ENCODE assay signal across 9 cellular contexts in the genomic region with DNA sequence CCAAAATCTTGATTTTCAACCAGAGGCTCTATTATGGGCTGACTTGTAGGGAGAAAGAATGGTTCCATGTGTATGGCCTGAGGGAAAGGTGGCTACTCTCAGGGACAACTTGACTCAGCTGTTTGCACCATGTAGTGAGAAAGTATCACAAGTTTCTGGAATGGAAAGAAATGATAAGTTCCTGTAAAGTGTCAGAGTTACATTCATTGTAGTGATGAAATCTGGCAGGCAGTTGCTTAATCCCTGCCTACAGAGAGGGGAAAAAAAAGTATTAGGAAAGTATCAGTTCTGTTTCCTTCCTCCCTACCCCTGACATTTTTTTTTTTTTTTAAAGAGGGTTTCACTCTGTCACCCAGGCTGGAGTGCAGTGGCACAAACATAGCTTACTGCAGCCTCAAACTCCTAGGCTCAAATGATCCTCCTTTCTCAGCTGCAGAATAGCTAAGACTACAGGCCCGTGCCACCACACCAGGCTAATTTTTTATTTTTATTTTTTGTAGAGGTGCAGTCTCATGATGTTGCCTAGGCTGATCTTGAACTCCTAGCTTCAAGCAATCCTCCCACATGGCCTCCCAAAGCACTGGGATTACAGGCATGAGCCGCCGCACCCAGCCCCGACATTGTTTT. TPM values are rescaled to one million over a fixed set of nuclear protein-coding genes. Genes with fewer than 3 reads are reported as not detected.
DNase-seq lines count a peak whose midpoint lies in the region; ATAC-seq, FAIRE-seq and TF ChIP-seq lines count a peak whose summit lies in the region.
"Had no signal": no experiment of that assay in that cellular context is flagged by ENCODE, and none has a peak within 500 bp of the region (broad histone marks: within the 10 kb centered on the region; RNA-seq: fewer than 3 reads in every experiment).

No MANE protein-coding gene starts in this region.

- H3K4me2 ChIP-seq in GM23338: no peak overlapping the region

- H3K36me3 Mint-ChIP-seq in GM23338 (ENCODE audit: low read depth): no peaks in the 10 kb centered on the region

- DNase-seq in GM23338 (ENCODE audit: low spot score) (no peak), OCI-M1 (lab: John Stamatoyannopoulos, UW) (peak; percentile 88), epithelial cell of esophagus (ENCODE audit: low read depth) (peak; percentile 90), sciatic nerve (ENCODE audit: low spot score) (no peak), HTR-8/SVneo (ENCODE audit: insufficient read length, low spot score) (no peak), NCI-H2107 treated with DMSO at 0.1 percent for 48 hours (lab: John Stamatoyannopoulos, UW; ENCODE audit: unreplicated experiment) (no peak), SHP77 (lab: John Stamatoyannopoulos, UW) (no peak)
- DNase-seq: activated CD4-positive, CD25-positive, alpha-beta regulatory T cell treated with anti-CD3 and anti-CD28 coated beads, Interleukin-2, amount 50 U/mL, for 72 hours had no signal

- intact Hi-C loops in sciatic nerve (cut with DNase I): no loop called here

- no peak for TF ChIP-seq CTCF in GM23338 (conservative IDR thresholded peaks at IDR 0.05; ENCODE audit: low read depth in 2 of 2)
- TF ChIP-seq CTCF in epithelial cell of esophagus (IDR thresholded peaks at IDR 0.05; ENCODE audit: insufficient read depth, low read depth, low read length, missing control alignments): no peak

- H3K4me3 ChIP-seq in GM23338 (no peak overlapping the region), epithelial cell of esophagus (ENCODE audit: low read length) (no peak overlapping the region)
- H3K4me3 ChIP-seq: cardiac muscle cell had no signal

- FAIRE-seq in HTR-8/SVneo (lab: Jason Lieb, UNC): no peak

- H3K4me1 Mint-ChIP-seq in GM23338: peaks cover 13% of the 10 kb centered on the region; the same call in 2 of the 3 replicates

- ATAC-seq in GM23338 (no peak), sciatic nerve (peak; percentile 44)

- H3K36me3 ChIP-seq in GM23338 (ENCODE audit: insufficient read depth): peaks cover 7% of the 10 kb centered on the region; the same call in 1 of the 2 replicates
- H3K36me3 ChIP-seq: cardiac muscle cell had no signal

- H2AFZ ChIP-seq in GM23338: no peak overlapping the region

- no peaks in the 10 kb centered on the region for H3K79me2 ChIP-seq in GM23338 (replicated peaks; ENCODE audit: insufficient read depth)

- H3F3A ChIP-seq in GM23338 (replicated peaks; ENCODE audit: low read depth): no peaks in the 10 kb centered on the region

- peaks cover 14% of the 10 kb centered on the region for H3K27me3 Mint-ChIP-seq in GM23338 (ENCODE audit: insufficient read depth, low read depth, poor library complexity)

- no peaks in the 10 kb centered on the region for H3K9me3 Mint-ChIP-seq in GM23338

- H3K27ac ChIP-seq in GM23338 (ENCODE audit: low read depth): no peak overlapping the region
- H3K27ac ChIP-seq: cardiac muscle cell had no signal

- no peak overlapping the region for H3K4me3 Mint-ChIP-seq in GM23338

- no peaks in the 10 kb centered on the region for H4K20me1 ChIP-seq in GM23338 (replicated peaks; ENCODE audit: insufficient read depth)

- 0 out of 2 replicates have a peak overlapping the region, but pooled peaks have one; percentile 48 for H3K27ac Mint-ChIP-seq in GM23338

- H3K9me2 ChIP-seq in GM23338 (ENCODE audit: insufficient read depth): no peaks in the 10 kb centered on the region

- peaks cover 8% of the 10 kb centered on the region; the same call in 1 of the 2 replicates for H3K4me1 ChIP-seq in GM23338 (ENCODE audit: insufficient read depth)

- H3K27me3 ChIP-seq in GM23338 (ENCODE audit: insufficient read depth): no peaks in the 10 kb centered on the region
- H3K27me3 ChIP-seq: cardiac muscle cell had no signal

TF ChIP-seq in GM23338, 12 proteins besides CTCF, POLR2A, EP300 and RAD21 (continues in another document):
- TF ChIP-seq POLR2AphosphoS5 (IDR thresholded peaks at IDR 0.05; ENCODE audit: low read depth) (no peak), ZNF114 (CRISPR knock-in tag; IDR thresholded peaks at IDR 0.05) (no peak), EZH2phosphoT487 (IDR thresholded peaks at IDR 0.05; ENCODE audit: unreplicated experiment) (no peak), JUNB (IDR thresholded peaks at IDR 0.05; ENCODE audit: unreplicated experiment) (no peak), NANOG (IDR thresholded peaks at IDR 0.05; ENCODE audit: borderline replicate concordance) (no peak), EZH2 (IDR thresholded peaks at IDR 0.05; ENCODE audit: low read depth, unreplicated experiment) (no peak), STAT1 (IDR thresholded peaks at IDR 0.05; ENCODE audit: unreplicated experiment) (no peak), CREB1 (CRISPR knock-in tag; IDR thresholded peaks at IDR 0.05; ENCODE audit: low read depth) (no peak), ZNF331 (CRISPR knock-in tag; IDR thresholded peaks at IDR 0.05; ENCODE audit: low read depth) (no peak)
- TF ChIP-seq, protein P1, sequence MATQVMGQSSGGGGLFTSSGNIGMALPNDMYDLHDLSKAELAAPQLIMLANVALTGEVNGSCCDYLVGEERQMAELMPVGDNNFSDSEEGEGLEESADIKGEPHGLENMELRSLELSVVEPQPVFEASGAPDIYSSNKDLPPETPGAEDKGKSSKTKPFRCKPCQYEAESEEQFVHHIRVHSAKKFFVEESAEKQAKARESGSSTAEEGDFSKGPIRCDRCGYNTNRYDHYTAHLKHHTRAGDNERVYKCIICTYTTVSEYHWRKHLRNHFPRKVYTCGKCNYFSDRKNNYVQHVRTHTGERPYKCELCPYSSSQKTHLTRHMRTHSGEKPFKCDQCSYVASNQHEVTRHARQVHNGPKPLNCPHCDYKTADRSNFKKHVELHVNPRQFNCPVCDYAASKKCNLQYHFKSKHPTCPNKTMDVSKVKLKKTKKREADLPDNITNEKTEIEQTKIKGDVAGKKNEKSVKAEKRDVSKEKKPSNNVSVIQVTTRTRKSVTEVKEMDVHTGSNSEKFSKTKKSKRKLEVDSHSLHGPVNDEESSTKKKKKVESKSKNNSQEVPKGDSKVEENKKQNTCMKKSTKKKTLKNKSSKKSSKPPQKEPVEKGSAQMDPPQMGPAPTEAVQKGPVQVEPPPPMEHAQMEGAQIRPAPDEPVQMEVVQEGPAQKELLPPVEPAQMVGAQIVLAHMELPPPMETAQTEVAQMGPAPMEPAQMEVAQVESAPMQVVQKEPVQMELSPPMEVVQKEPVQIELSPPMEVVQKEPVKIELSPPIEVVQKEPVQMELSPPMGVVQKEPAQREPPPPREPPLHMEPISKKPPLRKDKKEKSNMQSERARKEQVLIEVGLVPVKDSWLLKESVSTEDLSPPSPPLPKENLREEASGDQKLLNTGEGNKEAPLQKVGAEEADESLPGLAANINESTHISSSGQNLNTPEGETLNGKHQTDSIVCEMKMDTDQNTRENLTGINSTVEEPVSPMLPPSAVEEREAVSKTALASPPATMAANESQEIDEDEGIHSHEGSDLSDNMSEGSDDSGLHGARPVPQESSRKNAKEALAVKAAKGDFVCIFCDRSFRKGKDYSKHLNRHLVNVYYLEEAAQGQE (IDR thresholded peaks at IDR 0.05; ENCODE audit: unreplicated experiment): no peak
- TF ChIP-seq, protein P2, sequence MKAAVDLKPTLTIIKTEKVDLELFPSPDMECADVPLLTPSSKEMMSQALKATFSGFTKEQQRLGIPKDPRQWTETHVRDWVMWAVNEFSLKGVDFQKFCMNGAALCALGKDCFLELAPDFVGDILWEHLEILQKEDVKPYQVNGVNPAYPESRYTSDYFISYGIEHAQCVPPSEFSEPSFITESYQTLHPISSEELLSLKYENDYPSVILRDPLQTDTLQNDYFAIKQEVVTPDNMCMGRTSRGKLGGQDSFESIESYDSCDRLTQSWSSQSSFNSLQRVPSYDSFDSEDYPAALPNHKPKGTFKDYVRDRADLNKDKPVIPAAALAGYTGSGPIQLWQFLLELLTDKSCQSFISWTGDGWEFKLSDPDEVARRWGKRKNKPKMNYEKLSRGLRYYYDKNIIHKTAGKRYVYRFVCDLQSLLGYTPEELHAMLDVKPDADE (IDR thresholded peaks at IDR 0.05): no peak

RNA-seq across cellular contexts. Expression of a gene that starts 4.7 kb away (rescaled TPM):
- 74.7 and 81.9 TPM in 2 replicates for total RNA-seq in GM23338 (2014; rRNA removed; shearing (Covaris generic))
- polyA plus RNA-seq in GM23338 (2016; fragmentation: Nextera tagmentation; extraction: Ambion mirVana): 55.7 and 58.7 TPM in 2 replicates
- 97.4 TPM for total RNA-seq in sciatic nerve

RNA-seq across cellular contexts. Expression of a gene that starts 21.7 kb away (rescaled TPM):
- total RNA-seq in GM23338 (2014; rRNA removed; shearing (Covaris generic)): 34.4 and 47.7 TPM in 2 replicates
- polyA plus RNA-seq in GM23338 (2016; fragmentation: Nextera tagmentation; extraction: Ambion mirVana): 77.4 and 88.0 TPM in 2 replicates
- total RNA-seq in sciatic nerve: 42.8 TPM

RNA-seq across cellular contexts. Expression of a gene that starts 43.0 kb away (rescaled TPM):
- 1.4 and 1.8 TPM in 2 replicates for total RNA-seq in GM23338 (2014; rRNA removed; shearing (Covaris generic))
- polyA plus RNA-seq in GM23338 (2016; fragmentation: Nextera tagmentation; extraction: Ambion mirVana): 0.99 and 1.3 TPM in 2 replicates
- 9.1 TPM for total RNA-seq in sciatic nerve

Comparison
In these comparisons a context has a peak if more than half of its experiments do, and no peak if none do; other contexts are left out.
1. DNase-seq: peak in OCI-M1 (single experiment) and epithelial cell of esophagus (single experiment); none in GM23338 (single experiment), sciatic nerve (single experiment), HTR-8/SVneo (single experiment), NCI-H2107 treated with DMSO at 0.1 percent for 48 hours (single experiment) and SHP77 (0 of 2).